Comparison of ENCODE assay signal across 1 cellular context in the genomic region with DNA sequence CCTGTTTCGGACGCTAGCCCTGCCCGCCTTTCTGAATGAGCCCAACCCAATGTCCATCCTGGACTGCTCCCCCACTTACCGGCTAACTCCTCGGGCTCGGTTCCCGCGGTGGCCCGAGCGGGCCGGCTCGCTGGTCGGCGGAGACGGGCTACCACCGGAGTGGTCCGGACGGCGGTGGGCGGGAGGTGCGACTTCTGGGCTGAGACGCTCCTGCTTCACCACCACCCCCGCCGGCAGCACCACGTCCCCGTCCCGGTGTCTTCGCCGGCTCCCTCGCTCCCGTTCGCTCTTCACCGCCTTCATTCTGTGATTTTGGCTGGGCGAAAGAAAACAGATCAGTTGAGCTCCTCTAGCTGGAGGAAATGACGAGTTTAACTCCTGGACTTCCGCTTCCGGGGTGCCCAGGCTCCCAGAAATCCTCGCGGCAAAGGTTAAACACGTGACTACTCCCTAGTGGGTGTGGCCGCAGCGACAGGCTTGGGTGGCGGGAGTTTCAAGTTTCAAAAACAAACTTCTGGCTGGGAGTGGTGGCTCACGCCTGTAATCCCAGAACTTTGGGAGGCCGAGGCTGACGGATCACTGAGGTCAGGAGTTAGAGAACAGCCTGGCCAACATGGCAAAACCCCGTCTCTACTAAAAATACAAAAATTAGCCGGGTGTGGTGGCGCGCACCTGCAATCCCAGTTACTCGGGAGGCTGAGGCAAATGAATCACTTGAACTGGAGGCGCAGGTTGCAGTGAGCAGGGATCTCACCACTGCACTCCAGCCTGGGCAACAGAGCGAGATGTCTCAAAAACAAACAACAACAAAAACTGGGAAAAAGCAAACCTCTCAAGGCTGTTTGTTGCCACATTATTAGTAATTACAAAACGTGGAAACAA.
TF ChIP-seq lines count a peak whose summit lies in the region.

TSS of gene SNIP1 (minus strand) at position 367 of the 882 bp plus-strand sequence. CDS start at position 303, 64 bp downstream.

TF ChIP-seq in HepG2, 621 proteins besides CTCF, POLR2A, EP300 and RAD21 (continued from another document and continues in another):
- TF ChIP-seq, protein P1, sequence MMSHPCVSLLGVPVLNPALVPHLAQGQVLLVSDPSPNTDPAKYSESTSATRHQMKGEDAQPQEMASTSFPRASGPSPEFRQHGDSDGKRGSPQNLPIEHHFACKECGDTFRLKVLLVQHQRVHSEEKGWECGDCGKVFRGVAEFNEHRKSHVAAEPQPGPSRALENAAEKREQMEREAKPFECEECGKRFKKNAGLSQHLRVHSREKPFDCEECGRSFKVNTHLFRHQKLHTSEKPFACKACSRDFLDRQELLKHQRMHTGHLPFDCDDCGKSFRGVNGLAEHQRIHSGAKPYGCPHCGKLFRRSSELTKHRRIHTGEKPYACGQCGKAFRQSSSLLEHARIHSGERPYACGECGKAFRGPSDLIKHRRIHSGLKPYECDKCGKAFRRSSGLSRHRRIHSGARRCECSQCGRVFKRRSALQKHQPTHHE (CRISPR knock-in tag; IDR thresholded peaks at IDR 0.05; ENCODE audit: borderline replicate concordance) = 0 out of 2 replicates have a peak, but pooled peaks have one; percentile 40
- TF ChIP-seq MAF1 (CRISPR knock-in tag; IDR thresholded peaks at IDR 0.05; ENCODE audit: borderline replicate concordance) (0 out of 2 replicates have a peak, but pooled peaks have one; percentile 31), GPN1 (CRISPR knock-in tag; IDR thresholded peaks at IDR 0.05; ENCODE audit: borderline replicate concordance) (no peak), ZNF589 (CRISPR knock-in tag; conservative IDR thresholded peaks at IDR 0.05) (no peak; the same call in 1 of the 2 replicates), ADNP (CRISPR knock-in tag; IDR thresholded peaks at IDR 0.05) (peak; percentile 43; the same call in 1 of the 2 replicates), ZNF746 (CRISPR knock-in tag; IDR thresholded peaks at IDR 0.05) (0 out of 2 replicates have a peak, but pooled peaks have one; percentile 32), IRX3 (CRISPR knock-in tag; IDR thresholded peaks at IDR 0.05; ENCODE audit: borderline replicate concordance, low read depth) (0 out of 2 replicates have a peak, but pooled peaks have one; percentile 41), HOXA5 (CRISPR knock-in tag; IDR thresholded peaks at IDR 0.05) (0 out of 2 replicates have a peak, but pooled peaks have one; percentile 25), MTA1 (CRISPR knock-in tag; IDR thresholded peaks at IDR 0.05; ENCODE audit: borderline replicate concordance) (peak; percentile 28; the same call in 1 of the 2 replicates), GZF1 (CRISPR knock-in tag; IDR thresholded peaks at IDR 0.05) (no peak), SIN3B (IDR thresholded peaks at IDR 0.05; ENCODE audit: low read length) (peak; percentile 85), ZNF142 (CRISPR knock-in tag; IDR thresholded peaks at IDR 0.05) (0 out of 2 replicates have a peak, but pooled peaks have one; percentile 33), ZNF335 (CRISPR knock-in tag; IDR thresholded peaks at IDR 0.05) (peak; percentile 58; the same call in 1 of the 2 replicates), HOXA3 (CRISPR knock-in tag; IDR thresholded peaks at IDR 0.05) (peak; percentile 81), ZGPAT (CRISPR knock-in tag; IDR thresholded peaks at IDR 0.05) (peak; percentile 78), ZBTB8A (CRISPR knock-in tag; IDR thresholded peaks at IDR 0.05; ENCODE audit: borderline replicate concordance, low read depth) (0 out of 2 replicates have a peak, but pooled peaks have one; percentile 13), TFDP2 (CRISPR knock-in tag; IDR thresholded peaks at IDR 0.05) (peak; percentile 99), GABPB1 (CRISPR knock-in tag; IDR thresholded peaks at IDR 0.05) (peak; percentile 99), HMG20B (CRISPR knock-in tag; conservative IDR thresholded peaks at IDR 0.05) (no peak), ZNF264 (CRISPR knock-in tag; IDR thresholded peaks at IDR 0.05) (peak; percentile 55), ZMYM3 (CRISPR knock-in tag; IDR thresholded peaks at IDR 0.05) (peak; percentile 74), SUZ12 (IDR thresholded peaks at IDR 0.05; ENCODE audit: low read depth, low read length) (peak; percentile 62), CERS6 (CRISPR knock-in tag; IDR thresholded peaks at IDR 0.05) (no peak), MED8 (CRISPR knock-in tag; IDR thresholded peaks at IDR 0.05; ENCODE audit: insufficient replicate concordance) (peak; percentile 64), RNF2 (conservative IDR thresholded peaks at IDR 0.05; ENCODE audit: low read depth) (no peak), MYC (CRISPR knock-in tag; IDR thresholded peaks at IDR 0.05; ENCODE audit: borderline replicate concordance) (peak; percentile 73; the same call in 1 of the 2 replicates), TBP (CRISPR knock-in tag; IDR thresholded peaks at IDR 0.05) (no peak), ZNF552 (CRISPR knock-in tag; IDR thresholded peaks at IDR 0.05; ENCODE audit: borderline replicate concordance) (no peak), RBFOX2 (IDR thresholded peaks at IDR 0.05; ENCODE audit: low read depth, low read length) (peak; percentile 76), ARNTL (CRISPR knock-in tag; IDR thresholded peaks at IDR 0.05) (peak; percentile 85), PHF20 (CRISPR knock-in tag; IDR thresholded peaks at IDR 0.05) (peak; percentile 97), ZNF766 (CRISPR knock-in tag; IDR thresholded peaks at IDR 0.05; ENCODE audit: borderline replicate concordance) (peak; percentile 64; the same call in 1 of the 2 replicates), KDM5B (CRISPR knock-in tag; IDR thresholded peaks at IDR 0.05; ENCODE audit: borderline replicate concordance) (peak; percentile 84)
- TF ChIP-seq, protein P2, sequence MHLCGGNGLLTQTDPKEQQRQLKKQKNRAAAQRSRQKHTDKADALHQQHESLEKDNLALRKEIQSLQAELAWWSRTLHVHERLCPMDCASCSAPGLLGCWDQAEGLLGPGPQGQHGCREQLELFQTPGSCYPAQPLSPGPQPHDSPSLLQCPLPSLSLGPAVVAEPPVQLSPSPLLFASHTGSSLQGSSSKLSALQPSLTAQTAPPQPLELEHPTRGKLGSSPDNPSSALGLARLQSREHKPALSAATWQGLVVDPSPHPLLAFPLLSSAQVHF (CRISPR knock-in tag; IDR thresholded peaks at IDR 0.05) = 0 out of 2 replicates have a peak, but pooled peaks have one; percentile 18
- TF ChIP-seq, protein P3, sequence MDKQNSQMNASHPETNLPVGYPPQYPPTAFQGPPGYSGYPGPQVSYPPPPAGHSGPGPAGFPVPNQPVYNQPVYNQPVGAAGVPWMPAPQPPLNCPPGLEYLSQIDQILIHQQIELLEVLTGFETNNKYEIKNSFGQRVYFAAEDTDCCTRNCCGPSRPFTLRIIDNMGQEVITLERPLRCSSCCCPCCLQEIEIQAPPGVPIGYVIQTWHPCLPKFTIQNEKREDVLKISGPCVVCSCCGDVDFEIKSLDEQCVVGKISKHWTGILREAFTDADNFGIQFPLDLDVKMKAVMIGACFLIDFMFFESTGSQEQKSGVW (CRISPR knock-in tag; IDR thresholded peaks at IDR 0.05; ENCODE audit: borderline replicate concordance) = no peak
- TF ChIP-seq, protein P4, sequence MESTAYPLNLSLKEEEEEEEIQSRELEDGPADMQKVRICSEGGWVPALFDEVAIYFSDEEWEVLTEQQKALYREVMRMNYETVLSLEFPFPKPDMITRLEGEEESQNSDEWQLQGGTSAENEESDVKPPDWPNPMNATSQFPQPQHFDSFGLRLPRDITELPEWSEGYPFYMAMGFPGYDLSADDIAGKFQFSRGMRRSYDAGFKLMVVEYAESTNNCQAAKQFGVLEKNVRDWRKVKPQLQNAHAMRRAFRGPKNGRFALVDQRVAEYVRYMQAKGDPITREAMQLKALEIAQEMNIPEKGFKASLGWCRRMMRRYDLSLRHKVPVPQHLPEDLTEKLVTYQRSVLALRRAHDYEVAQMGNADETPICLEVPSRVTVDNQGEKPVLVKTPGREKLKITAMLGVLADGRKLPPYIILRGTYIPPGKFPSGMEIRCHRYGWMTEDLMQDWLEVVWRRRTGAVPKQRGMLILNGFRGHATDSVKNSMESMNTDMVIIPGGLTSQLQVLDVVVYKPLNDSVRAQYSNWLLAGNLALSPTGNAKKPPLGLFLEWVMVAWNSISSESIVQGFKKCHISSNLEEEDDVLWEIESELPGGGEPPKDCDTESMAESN (CRISPR knock-in tag; conservative IDR thresholded peaks at IDR 0.05) = peak; percentile 77; the same call in 1 of the 2 replicates
- TF ChIP-seq, protein P5, sequence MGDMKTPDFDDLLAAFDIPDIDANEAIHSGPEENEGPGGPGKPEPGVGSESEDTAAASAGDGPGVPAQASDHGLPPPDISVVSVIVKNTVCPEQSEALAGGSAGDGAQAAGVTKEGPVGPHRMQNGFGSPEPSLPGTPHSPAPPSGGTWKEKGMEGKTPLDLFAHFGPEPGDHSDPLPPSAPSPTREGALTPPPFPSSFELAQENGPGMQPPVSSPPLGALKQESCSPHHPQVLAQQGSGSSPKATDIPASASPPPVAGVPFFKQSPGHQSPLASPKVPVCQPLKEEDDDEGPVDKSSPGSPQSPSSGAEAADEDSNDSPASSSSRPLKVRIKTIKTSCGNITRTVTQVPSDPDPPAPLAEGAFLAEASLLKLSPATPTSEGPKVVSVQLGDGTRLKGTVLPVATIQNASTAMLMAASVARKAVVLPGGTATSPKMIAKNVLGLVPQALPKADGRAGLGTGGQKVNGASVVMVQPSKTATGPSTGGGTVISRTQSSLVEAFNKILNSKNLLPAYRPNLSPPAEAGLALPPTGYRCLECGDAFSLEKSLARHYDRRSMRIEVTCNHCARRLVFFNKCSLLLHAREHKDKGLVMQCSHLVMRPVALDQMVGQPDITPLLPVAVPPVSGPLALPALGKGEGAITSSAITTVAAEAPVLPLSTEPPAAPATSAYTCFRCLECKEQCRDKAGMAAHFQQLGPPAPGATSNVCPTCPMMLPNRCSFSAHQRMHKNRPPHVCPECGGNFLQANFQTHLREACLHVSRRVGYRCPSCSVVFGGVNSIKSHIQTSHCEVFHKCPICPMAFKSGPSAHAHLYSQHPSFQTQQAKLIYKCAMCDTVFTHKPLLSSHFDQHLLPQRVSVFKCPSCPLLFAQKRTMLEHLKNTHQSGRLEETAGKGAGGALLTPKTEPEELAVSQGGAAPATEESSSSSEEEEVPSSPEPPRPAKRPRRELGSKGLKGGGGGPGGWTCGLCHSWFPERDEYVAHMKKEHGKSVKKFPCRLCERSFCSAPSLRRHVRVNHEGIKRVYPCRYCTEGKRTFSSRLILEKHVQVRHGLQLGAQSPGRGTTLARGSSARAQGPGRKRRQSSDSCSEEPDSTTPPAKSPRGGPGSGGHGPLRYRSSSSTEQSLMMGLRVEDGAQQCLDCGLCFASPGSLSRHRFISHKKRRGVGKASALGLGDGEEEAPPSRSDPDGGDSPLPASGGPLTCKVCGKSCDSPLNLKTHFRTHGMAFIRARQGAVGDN (CRISPR knock-in tag; IDR thresholded peaks at IDR 0.05) = peak; percentile 83
